ENCODE assay signal across 9 cellular contexts in the genomic region with DNA sequence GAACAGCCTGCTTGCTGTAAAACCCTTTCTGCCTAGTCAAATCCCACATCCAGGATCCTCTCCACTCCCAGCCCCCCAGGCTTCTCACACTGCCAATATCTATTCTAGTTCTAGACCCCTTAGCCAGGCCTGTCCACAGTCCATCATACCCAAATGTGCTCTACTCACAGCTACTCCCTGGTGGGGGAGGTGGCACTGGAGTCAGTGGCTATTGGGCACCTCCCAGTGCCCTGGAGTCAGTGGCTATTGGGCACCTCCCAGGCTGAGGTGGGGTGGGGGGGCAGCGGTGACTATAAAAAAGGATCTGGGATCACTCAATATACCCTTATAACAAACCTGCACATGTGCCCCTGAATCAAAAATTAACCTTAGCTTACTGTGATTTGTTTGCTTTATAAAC. TPM values are rescaled to one million over a fixed set of nuclear protein-coding genes. Genes with fewer than 3 reads are reported as not detected.
DNase-seq lines count a peak whose midpoint lies in the region; ATAC-seq and TF ChIP-seq lines count a peak whose summit lies in the region.
"Had no signal": no experiment of that assay in that cellular context is flagged by ENCODE, and none has a peak within 500 bp of the region (broad histone marks: within the 10 kb centered on the region; RNA-seq: fewer than 3 reads in every experiment).

No MANE protein-coding gene starts in this region.

- peak overlapping the region; percentile 56 for H3K4me3 Mint-ChIP-seq in CD4-positive, alpha-beta T cell
- H3K4me3 Mint-ChIP-seq in neural crest cell: peak overlapping the region; percentile 81

- H3K9ac ChIP-seq in HUES64 (ENCODE audit: low read depth, low read length): no peak overlapping the region
- H3K9ac ChIP-seq in colonic mucosa (ENCODE audit: low read depth in 2 of 2, low read length in 2 of 2): peak overlapping the region in 1 of 2 donors; percentile 1

- H3K27ac Mint-ChIP-seq in CD4-positive, alpha-beta T cell: no peak overlapping the region
- no peak overlapping the region for H3K27ac Mint-ChIP-seq in neural crest cell (ENCODE audit: unreplicated experiment)

- no peaks in the 10 kb centered on the region for H3K36me3 ChIP-seq in HUES64 (ENCODE audit: insufficient read depth, low read length)
- H3K36me3 ChIP-seq in colonic mucosa: no peaks in the 10 kb centered on the region
- H3K36me3 ChIP-seq: lower lobe of right lung had no signal

- H3K4me3 ChIP-seq in HUES64 (ENCODE audit: low read length) (peak overlapping the region; percentile 65), colonic mucosa (no peak overlapping the region)

- CTCF ChIA-PET in CD4-positive, alpha-beta T cell (lab: Charles Lee): interaction anchor here (0.8 to 3.1 kb wide), 4 partner anchors 10 to 37 kb away, joined by 3 to 9 read pairs (median 4); no protein-coding TSS in a partner anchor

- intact Hi-C loops in CD4-positive, alpha-beta T cell (cut with DNase I, micrococcal nuclease): no loop called here
- intact Hi-C loops in colonic mucosa (cut with DNase I): no loop called here

- H3K9me3 Mint-ChIP-seq in CD4-positive, alpha-beta T cell: no peaks in the 10 kb centered on the region
- no peaks in the 10 kb centered on the region for H3K9me3 Mint-ChIP-seq in neural crest cell

- no peak for DNase-seq in CD4-positive, alpha-beta T cell
- DNase-seq in colonic mucosa (no peak), neural crest cell (ENCODE audit: low read depth, low spot score) (no peak), cortex of kidney (lab: John Stamatoyannopoulos, UW) (no peak), COR-L47 (lab: John Stamatoyannopoulos, UW) (no peak)

- WGBS in HUES64: no CpG with 5 or more reads among the region's 1 CpG

- H3K4me1 ChIP-seq in HUES64 (ENCODE audit: insufficient read depth, low read length) (peaks cover 17% of the 10 kb centered on the region), colonic mucosa (peaks cover 9% of the 10 kb centered on the region)

- no peaks in the 10 kb centered on the region for H3K9me3 ChIP-seq in CD4-positive, alpha-beta T cell (ENCODE audit: control insufficient read depth, low read length)
- H3K9me3 ChIP-seq in HUES64 (ENCODE audit: insufficient read depth, low read depth, low read length): no peaks in the 10 kb centered on the region
- no peaks in the 10 kb centered on the region for H3K9me3 ChIP-seq in colonic mucosa
- H3K9me3 ChIP-seq: lower lobe of right lung had no signal

- H3K27ac ChIP-seq in CD4-positive, alpha-beta T cell (ENCODE audit: low read depth, low read length): no peak overlapping the region
- H3K27ac ChIP-seq in HUES64 (ENCODE audit: low read depth, low read length) (no peak overlapping the region), colonic mucosa (peak overlapping the region; percentile 28)
- H3K27ac ChIP-seq: lower lobe of right lung had no signal

- no peaks in the 10 kb centered on the region for H3K36me3 Mint-ChIP-seq in CD4-positive, alpha-beta T cell (ENCODE audit: low read depth)
- H3K36me3 Mint-ChIP-seq in neural crest cell (ENCODE audit: low read depth): no peaks in the 10 kb centered on the region

- POLR2A ChIA-PET in CD4-positive, alpha-beta T cell (lab: Charles Lee): interaction anchor here (0.9 to 1.8 kb wide), 5 partner anchors 26 to 83 kb away, joined by 3 to 9 read pairs (median 3); a partner anchor contains a TSS

- peaks cover 14% of the 10 kb centered on the region for H3K4me1 Mint-ChIP-seq in CD4-positive, alpha-beta T cell (ENCODE audit: low read depth)
- H3K4me1 Mint-ChIP-seq in neural crest cell: peaks cover 28% of the 10 kb centered on the region

- no peak for TF ChIP-seq CTCF in CD4-positive, alpha-beta T cell (IDR thresholded peaks at IDR 0.05)
- TF ChIP-seq CTCF in colonic mucosa (IDR thresholded peaks at IDR 0.05) (no peak), neural crest cell (conservative IDR thresholded peaks at IDR 0.05) (no peak)

- H3K27me3 ChIP-seq in CD4-positive, alpha-beta T cell (ENCODE audit: control insufficient read depth, insufficient read depth, low read length): no peaks in the 10 kb centered on the region
- H3K27me3 ChIP-seq in HUES64 (ENCODE audit: insufficient read depth, low read length): peaks cover 49% of the 10 kb centered on the region
- no peaks in the 10 kb centered on the region for H3K27me3 ChIP-seq in colonic mucosa

- ATAC-seq in CD4-positive, alpha-beta T cell (ENCODE audit: poor library complexity): no peak
- ATAC-seq in HG03521 (IDR thresholded peaks at IDR 0.05; ENCODE audit: unreplicated experiment): no peak

- no peaks in the 10 kb centered on the region for H3K27me3 Mint-ChIP-seq in CD4-positive, alpha-beta T cell
- peaks cover 25% of the 10 kb centered on the region for H3K27me3 Mint-ChIP-seq in neural crest cell (ENCODE audit: low read depth)

RNA-seq across cellular contexts. Expression of a gene that starts 0.8 kb away (rescaled TPM):
- under 1 TPM; 0.03 to 0.06 TPM for total RNA-seq in CD4-positive, alpha-beta T cell
- polyA plus RNA-seq in HUES64 (2013, experiment 1 of 2): 0.45 TPM
- polyA plus RNA-seq in HUES64 (2013, experiment 2 of 2): 0.89 TPM
- total RNA-seq in colonic mucosa (10 to 100 TPM; 12.6 to 16.3 TPM), neural crest cell (2.0 and 3.1 TPM in 2 replicates)

RNA-seq across cellular contexts. Expression of a gene that starts 6.4 kb away (rescaled TPM):
- not detected for total RNA-seq in CD4-positive, alpha-beta T cell
- polyA plus RNA-seq in HUES64 (2013, experiment 1 of 2): not detected
- polyA plus RNA-seq in HUES64 (2013, experiment 2 of 2): not detected
- total RNA-seq in colonic mucosa: 1,000 to 10,000 TPM; 1,442 to 2,028 TPM
- not detected in 2 replicates for total RNA-seq in neural crest cell
- total RNA-seq: fibroblast of lung, lower lobe of right lung had no signal
- polyA plus RNA-seq: fibroblast of lung had no signal

RNA-seq across cellular contexts. Expression of a gene that starts 16.5 kb away (rescaled TPM):
- 1 to 10 TPM; 1.0 to 1.5 TPM for total RNA-seq in CD4-positive, alpha-beta T cell
- polyA plus RNA-seq in HUES64 (2013, experiment 1 of 2): 0.80 TPM
- polyA plus RNA-seq in HUES64 (2013, experiment 2 of 2): 0.13 TPM
- 10 to 100 TPM; 13.1 to 28.7 TPM for total RNA-seq in colonic mucosa
- 0.33 TPM in 1 of 2 replicates, not detected in the other for total RNA-seq in neural crest cell

RNA-seq across cellular contexts. Expression of a gene that starts 25.3 kb away (rescaled TPM):
- total RNA-seq in CD4-positive, alpha-beta T cell: 1 to 10 TPM; 2.8 to 3.0 TPM
- 46.7 TPM for polyA plus RNA-seq in HUES64 (2013, experiment 1 of 2)
- polyA plus RNA-seq in HUES64 (2013, experiment 2 of 2): 58.7 TPM
- total RNA-seq in colonic mucosa (10 to 100 TPM; 12.2 to 51.2 TPM), neural crest cell (73.7 and 74.7 TPM in 2 replicates)

RNA-seq across cellular contexts. Expression of a gene that starts 33.8 kb away (rescaled TPM):
- total RNA-seq in CD4-positive, alpha-beta T cell: 1 to 10 TPM; 6.8 to 7.0 TPM
- 18.2 TPM for polyA plus RNA-seq in HUES64 (2013, experiment 1 of 2)
- 20.2 TPM for polyA plus RNA-seq in HUES64 (2013, experiment 2 of 2)
- total RNA-seq in colonic mucosa: 10 to 100 TPM; 10.8 to 28.6 TPM
- 22.8 and 27.5 TPM in 2 replicates for total RNA-seq in neural crest cell

Comparison
In these comparisons a context has a peak if more than half of its experiments do, and no peak if none do; other contexts are left out.
1. RNA of a gene that starts 6.4 kb away (total RNA-seq): 1,442 to 2,028 TPM in colonic mucosa; not detected in CD4-positive, alpha-beta T cell and not detected in neural crest cell; every median in the first group is over 1,000 times any median in the second.
2. RNA of a gene that starts 16.5 kb away (total RNA-seq): 13.1 to 28.7 TPM in colonic mucosa; 1.0 to 1.5 TPM in CD4-positive, alpha-beta T cell and 0.33 TPM in neural crest cell; every median in the first group is over 4 times any median in the second.